Comparison of ENCODE assay signal across 21 cellular contexts in genomic region chr1:108627256-108627655, GRCh38.
"Had no signal": no experiment of that assay in that cellular context is flagged by ENCODE, and none has a peak within 500 bp of the region (broad histone marks: within the 10 kb centered on the region; RNA-seq: fewer than 3 reads in every experiment).

No MANE protein-coding gene starts in this region.

- H3K27me3 ChIP-seq: dorsolateral prefrontal cortex, foreskin keratinocyte, pancreas, suprapubic skin, thyroid gland, upper lobe of left lung, uterus had no signal

- H3K36me3 ChIP-seq: uterus had no signal

- H3K4me1 ChIP-seq: foreskin keratinocyte, left ventricle myocardium inferior, upper lobe of left lung, uterus had no signal

- H3K9me3 ChIP-seq: left ventricle myocardium inferior, pancreas, suprapubic skin, thyroid gland, upper lobe of left lung, uterus had no signal

- H3K27ac ChIP-seq: foreskin keratinocyte, left ventricle myocardium inferior, pancreas, suprapubic skin, thyroid gland, upper lobe of left lung, uterus had no signal

- H3K4me2 ChIP-seq: smooth muscle cell had no signal

- H3K4me3 ChIP-seq: dorsolateral prefrontal cortex, left ventricle myocardium inferior, lung, pancreas, smooth muscle cell, suprapubic skin, thyroid gland, upper lobe of left lung, uterus had no signal

- DNase-seq: cortex of kidney; dorsolateral prefrontal cortex; effector CD8-positive, alpha-beta T cell; foreskin keratinocyte; immature natural killer cell; left cardiac atrium; left ventricle myocardium inferior; mesenchymal stem cell; midbrain; occipital lobe; pancreas; right cardiac atrium; stimulated activated CD4-positive, alpha-beta T cell treated with anti-CD3 and anti-CD28 coated beads, Interleukin-2, amount 100 ng/mL, for 48 hours; stimulated activated naive CD4-positive, alpha-beta T cell treated with Interleukin-2 at 50 U/mL for 16 hours; thyroid gland; upper lobe of left lung; uterus had no signal

- ATAC-seq: foreskin keratinocyte; left cardiac atrium; natural killer cell treated with Interleukin-12 subunit alpha and Interleukin-12 subunit beta and Interleukin-15 and Interleukin-18, amount 100 ng/mL, for 72 hours; pancreas; right cardiac atrium had no signal
